Comparison of ENCODE assay signal across 9 cellular contexts in the genomic region with DNA sequence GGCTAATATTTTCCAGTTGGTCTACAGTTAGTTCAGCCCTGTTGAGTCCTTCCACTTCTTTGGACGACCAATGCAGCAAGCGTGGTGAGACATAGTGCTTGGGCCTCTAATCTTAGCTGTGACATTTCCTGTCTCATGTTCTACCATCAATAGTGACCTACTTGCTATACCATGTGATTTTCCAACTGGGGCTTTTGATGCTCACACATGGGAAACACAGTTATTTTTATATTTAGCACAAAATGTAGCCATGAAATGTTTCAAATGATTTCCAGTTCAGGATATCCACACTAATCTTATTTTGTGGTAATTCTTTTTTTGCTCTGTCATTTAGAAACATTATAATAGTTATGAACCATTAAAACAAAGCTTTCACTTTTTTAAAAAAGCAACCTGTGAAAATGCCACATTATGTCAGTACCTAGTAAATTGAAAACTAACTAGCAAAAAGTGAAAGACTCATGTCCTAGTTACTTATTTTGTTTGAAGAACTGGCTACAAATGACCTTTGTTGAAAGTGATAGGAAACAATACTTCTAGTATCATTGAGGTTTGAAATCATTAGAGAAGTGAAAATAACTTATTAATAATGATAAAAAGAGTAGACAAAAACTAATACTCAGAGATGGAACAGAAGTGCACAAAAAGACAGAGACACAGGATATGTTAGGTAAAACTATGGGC.
DNase-seq lines count a peak whose midpoint lies in the region; ATAC-seq and TF ChIP-seq lines count a peak whose summit lies in the region.
"Had no signal": no experiment of that assay in that cellular context is flagged by ENCODE, and none has a peak within 500 bp of the region (broad histone marks: within the 10 kb centered on the region; RNA-seq: fewer than 3 reads in every experiment).

No MANE protein-coding gene starts in this region.

- H3K36me3 ChIP-seq in BLaER1 treated with 17β-estradiol and CSF1 and Interleukin-3, amounts not matched to agents 10 nM and 100 nM: peaks cover 0 to 27% (median 8%) of the 10 kb centered on the region in 11 experiments; a peak in 9 of 22 replicates

- no peak for TF ChIP-seq CTCF in foreskin fibroblast (IDR thresholded peaks at IDR 0.05; ENCODE audit: low read depth, low read length)

- DNase-seq in UCSD-AML1 (lab: John Stamatoyannopoulos, UW; ENCODE audit: unreplicated experiment): peak; percentile 21
- DNase-seq in NCI-H69 (lab: John Stamatoyannopoulos, UW): no peak
- no peak for DNase-seq in DMS153 treated with DMSO at 0.1 percent for 48 hours (lab: John Stamatoyannopoulos, UW; ENCODE audit: unreplicated experiment)
- no peak for DNase-seq in foreskin fibroblast
- no peak for DNase-seq in NCI-H1417 (lab: John Stamatoyannopoulos, UW)
- DNase-seq: activated CD8-positive, alpha-beta memory T cell treated with anti-CD3 and anti-CD28 coated beads, Interleukin-2, amount 50 U/mL, for 4 hours had no signal

- H3K9ac ChIP-seq in BLaER1 treated with 17β-estradiol and CSF1 and Interleukin-3, amounts not matched to agents 10 nM and 100 nM: peak overlapping the region in 1 of 11 experiments; percentile 36; a peak in 4 of 22 replicates

- peaks cover 0 to 57% (median 34%) of the 10 kb centered on the region in 11 experiments; a peak in 19 of 22 replicates for H3K9me3 ChIP-seq in BLaER1 treated with 17β-estradiol and CSF1 and Interleukin-3, amounts not matched to agents 10 nM and 100 nM (replicated peaks in 1 of 11)

- ATAC-seq in GM19395 (IDR thresholded peaks at IDR 0.05; ENCODE audit: unreplicated experiment): peak; percentile 76
- ATAC-seq in HG03025 (IDR thresholded peaks at IDR 0.05; ENCODE audit: low FRiP score, unreplicated experiment): peak; percentile 59

- no peaks in the 10 kb centered on the region for H3K27me3 ChIP-seq in BLaER1 treated with 17β-estradiol and CSF1 and Interleukin-3, amounts not matched to agents 10 nM and 100 nM

- H3K4me1 ChIP-seq in BLaER1 treated with 17β-estradiol and CSF1 and Interleukin-3, amounts not matched to agents 10 nM and 100 nM: peaks cover 33 to 81% (median 49%) of the 10 kb centered on the region in 10 experiments

- H3K4me3 ChIP-seq in BLaER1 treated with 17β-estradiol and CSF1 and Interleukin-3, amounts not matched to agents 10 nM and 100 nM: no peak overlapping the region; a peak in 1 of 20 replicates
- H3K4me3 ChIP-seq in foreskin fibroblast (ENCODE audit: low read depth in 1 of 2, low read length in 2 of 2): no peak overlapping the region

- peak overlapping the region; percentile 56 to 76 (median 68) for H3K4me2 ChIP-seq in BLaER1 treated with 17β-estradiol and CSF1 and Interleukin-3, amounts not matched to agents 10 nM and 100 nM

- no peaks in the 10 kb centered on the region for H4K20me1 ChIP-seq in BLaER1 treated with 17β-estradiol and CSF1 and Interleukin-3, amounts not matched to agents 10 nM and 100 nM

- H3K27ac ChIP-seq in BLaER1 treated with 17β-estradiol and CSF1 and Interleukin-3, amounts not matched to agents 10 nM and 100 nM: peak overlapping the region in 9 of 11 experiments; percentile 24 to 67 (median 51); a peak in 15 of 22 replicates
